In genomic region chr3:14216257-14217048, GRCh38 we compare ENCODE assay signal across 9 cellular contexts. TPM values are rescaled to one million over a fixed set of nuclear protein-coding genes. Genes with fewer than 3 reads are reported as not detected.
DNase-seq lines count a peak whose midpoint lies in the region; TF ChIP-seq lines count a peak whose summit lies in the region.
"Had no signal": no experiment of that assay in that cellular context is flagged by ENCODE, and none has a peak within 500 bp of the region (broad histone marks: within the 10 kb centered on the region; RNA-seq: fewer than 3 reads in every experiment).

No MANE protein-coding gene starts in this region.

- DNase-seq in Caco-2 = no peak
- peak; percentile 74 for DNase-seq in M059J (ENCODE audit: low read depth)
- DNase-seq in activated naive CD8-positive, alpha-beta T cell treated with anti-CD3 and anti-CD28 coated beads for 36 hours = peak; percentile 61
- peak; percentile 92 for DNase-seq in iPS DF 4.7 (ENCODE audit: extremely low read depth, low spot score)
- no peak for DNase-seq in tibial nerve (ENCODE audit: low spot score in 2 of 2)
- no peak for DNase-seq in suprapubic skin (ENCODE audit: low spot score in 2 of 2)
- no peak for DNase-seq in epidermal melanocyte (ENCODE audit: insufficient read length, low spot score)

- H3K4me3 ChIP-seq in Caco-2 (ENCODE audit: low read depth, low read length) = no peak overlapping the region
- peak overlapping the region in 4 of 7 experiments; percentile 27 to 34 (median 34) for H3K4me3 ChIP-seq in skin epidermis
- H3K4me3 ChIP-seq in tibial nerve = peak overlapping the region in 2 of 4 donors; percentile 20 to 25
- no peak overlapping the region for H3K4me3 ChIP-seq in suprapubic skin

- peaks cover 16% of the 10 kb centered on the region for H3K9me3 Mint-ChIP-seq in Caco-2 (ENCODE audit: unreplicated experiment)
- peaks cover 11% of the 10 kb centered on the region for H3K9me3 Mint-ChIP-seq in activated naive CD8-positive, alpha-beta T cell treated with anti-CD3 and anti-CD28 coated beads for 36 hours

- H3K9me3 ChIP-seq in Caco-2 = peaks cover 12% of the 10 kb centered on the region
- H3K9me3 ChIP-seq in tibial nerve = peaks cover 0 to 22% (median 3%) of the 10 kb centered on the region in 4 donors
- H3K9me3 ChIP-seq in suprapubic skin = no peaks in the 10 kb centered on the region
- H3K9me3 ChIP-seq: neutrophil had no signal

- intact Hi-C loops in Caco-2 (cut with micrococcal nuclease; ENCODE audit: unreplicated experiment) = no loop called here

- 61 to 69% methylated on average over 21 to 22 of the region's 22 CpGs for WGBS in tibial nerve, 2 donors
- 67% methylated on average over 22 of the region's 22 CpGs for WGBS in suprapubic skin

- H3K36me3 ChIP-seq in Caco-2 (ENCODE audit: control insufficient read depth, insufficient read depth, low read length) = no peaks in the 10 kb centered on the region
- H3K36me3 ChIP-seq in tibial nerve = no peaks in the 10 kb centered on the region
- H3K36me3 ChIP-seq in suprapubic skin = no peaks in the 10 kb centered on the region
- H3K36me3 ChIP-seq: neutrophil had no signal

- no peaks in the 10 kb centered on the region for H3K27me3 Mint-ChIP-seq in Caco-2 (ENCODE audit: insufficient read depth, unreplicated experiment)
- H3K27me3 Mint-ChIP-seq in activated naive CD8-positive, alpha-beta T cell treated with anti-CD3 and anti-CD28 coated beads for 36 hours = peaks cover 4% of the 10 kb centered on the region

- H3K36me3 Mint-ChIP-seq in Caco-2 (ENCODE audit: insufficient read depth, unreplicated experiment) = no peaks in the 10 kb centered on the region
- peaks cover 4% of the 10 kb centered on the region for H3K36me3 Mint-ChIP-seq in activated naive CD8-positive, alpha-beta T cell treated with anti-CD3 and anti-CD28 coated beads for 36 hours

- no peak for TF ChIP-seq EP300 in tibial nerve (IDR thresholded peaks at IDR 0.05)
- no peak for TF ChIP-seq EP300 in suprapubic skin (IDR thresholded peaks at IDR 0.05)

- CTCF ChIA-PET in Caco-2 (lab: Charles Lee) = interaction anchor here (0.6 to 2.2 kb wide), 3 partner anchors 13 to 88 kb away, joined by 3 to 10 read pairs (median 3); partner anchors contain the start of genes LSM3 and XPC

- POLR2A ChIA-PET in Caco-2 (lab: Charles Lee) = interaction anchor here (0.6 kb wide), 1 partner anchor 9 kb away, joined by 3 read pairs; no protein-coding TSS in a partner anchor

- TF ChIP-seq POLR2A in tibial nerve (IDR thresholded peaks at IDR 0.05) (no peak), suprapubic skin (IDR thresholded peaks at IDR 0.05) (no peak)

- no TSS peak for BruUV-seq in Caco-2 (replicated peaks; lab: Mats Ljungman, UMichigan)

- TF ChIP-seq CTCF in Caco-2 (IDR thresholded peaks at IDR 0.05; ENCODE audit: insufficient read depth in 1 of 2, low read depth in 1 of 2, low read length in 1 of 2, severe bottlenecking in 1 of 2, unreplicated experiment in 1 of 2) (peak; percentile 11 to 20), tibial nerve (IDR thresholded peaks at IDR 0.05) (peak in 2 of 5 experiments; percentile 26 to 32), suprapubic skin (IDR thresholded peaks at IDR 0.05) (no peak)

- H3K4me3 Mint-ChIP-seq in Caco-2 (ENCODE audit: unreplicated experiment) = no peak overlapping the region
- peak overlapping the region; percentile 76 for H3K4me3 Mint-ChIP-seq in activated naive CD8-positive, alpha-beta T cell treated with anti-CD3 and anti-CD28 coated beads for 36 hours

- peaks cover 16% of the 10 kb centered on the region for H3K4me1 Mint-ChIP-seq in Caco-2 (ENCODE audit: low read depth, unreplicated experiment)
- H3K4me1 Mint-ChIP-seq in activated naive CD8-positive, alpha-beta T cell treated with anti-CD3 and anti-CD28 coated beads for 36 hours = no peaks in the 10 kb centered on the region

- H3K4me1 ChIP-seq in Caco-2 (peaks cover 25% of the 10 kb centered on the region), tibial nerve (no peaks in the 10 kb centered on the region), suprapubic skin (no peaks in the 10 kb centered on the region)

- H3K27ac ChIP-seq in skin epidermis (peak overlapping the region in 5 of 21 experiments; percentile 35 to 66 (median 47)), tibial nerve (no peak overlapping the region), suprapubic skin (no peak overlapping the region)
- H3K27ac ChIP-seq: neutrophil had no signal

- no peaks in the 10 kb centered on the region for H3K27me3 ChIP-seq in Caco-2 (replicated peaks; ENCODE audit: control insufficient read depth, insufficient read depth, low read length)
- no peaks in the 10 kb centered on the region for H3K27me3 ChIP-seq in tibial nerve
- no peaks in the 10 kb centered on the region for H3K27me3 ChIP-seq in suprapubic skin
- H3K27me3 ChIP-seq: neutrophil had no signal

- no peak overlapping the region for H3K27ac Mint-ChIP-seq in Caco-2 (ENCODE audit: unreplicated experiment)
- peak overlapping the region; percentile 59 for H3K27ac Mint-ChIP-seq in activated naive CD8-positive, alpha-beta T cell treated with anti-CD3 and anti-CD28 coated beads for 36 hours

RNA-seq across cellular contexts. Expression of gene LSM3, which starts 37.8 kb away (rescaled TPM):
- 19.1 and 20.5 TPM in 2 replicates for total RNA-seq in Caco-2 (2022)
- 23.0 and 34.9 TPM in 2 replicates for total RNA-seq in M059J (2014; rRNA removed; shearing (Covaris generic))
- total RNA-seq in activated naive CD8-positive, alpha-beta T cell treated with anti-CD3 and anti-CD28 coated beads for 36 hours = 10 to 100 TPM; 26.3 to 27.2 TPM
- 1 to 10 TPM; 4.8 to 7.9 (median 5.8) TPM for total RNA-seq in tibial nerve
- 10 to 100 TPM in 1 of 4 donors, 1 to 10 TPM in 3; 5.5 to 10.7 (median 8.9) TPM for total RNA-seq in suprapubic skin

RNA-seq across cellular contexts. Expression of gene XPC, which starts 38.1 kb away (rescaled TPM):
- total RNA-seq in Caco-2 (2022) (31.0 and 33.1 TPM in 2 replicates), tibial nerve (10 to 100 TPM; 47.7 to 77.1 (median 61.3) TPM), suprapubic skin (100 to 1,000 TPM in 1 of 4 donors, 10 to 100 TPM in 3; 49.7 to 176 (median 66.4) TPM)
- 8.9 and 13.0 TPM in 2 replicates for total RNA-seq in M059J (2014; rRNA removed; shearing (Covaris generic))
- total RNA-seq in activated naive CD8-positive, alpha-beta T cell treated with anti-CD3 and anti-CD28 coated beads for 36 hours = 10 to 100 TPM; 19.8 to 25.4 TPM

Comparison
In these comparisons a context has a peak if more than half of its experiments do, and no peak if none do; other contexts are left out.
1. DNase-seq: peak in M059J (single experiment), activated naive CD8-positive, alpha-beta T cell treated with anti-CD3 and anti-CD28 coated beads for 36 hours (single experiment) and iPS DF 4.7 (single experiment); none in Caco-2 (0 of 2), tibial nerve (0 of 2), suprapubic skin (0 of 2) and epidermal melanocyte (single experiment).
2. H3K4me3 ChIP-seq: peak in skin epidermis (4 of 7); none in Caco-2 (single experiment) and suprapubic skin (single experiment).
3. CTCF ChIP-seq: peak in Caco-2 (2 of 2); none in suprapubic skin (0 of 2).